ENCODE assay signal across 8 cellular contexts in genomic region chr19:3983542-3983914, GRCh38. TPM values are rescaled to one million over a fixed set of nuclear protein-coding genes. Genes with fewer than 3 reads are reported as not detected.
DNase-seq lines count a peak whose midpoint lies in the region; ATAC-seq and TF ChIP-seq lines count a peak whose summit lies in the region.

No MANE protein-coding gene starts in this region.

- peak overlapping the region; percentile 95; the same call in 1 of the 2 replicates for H3K27ac ChIP-seq in GM23338 (ENCODE audit: low read depth)

- H3F3A ChIP-seq in GM23338 (replicated peaks; ENCODE audit: low read depth) = peaks cover 66% of the 10 kb centered on the region

- peaks cover 37% of the 10 kb centered on the region for H3K4me1 Mint-ChIP-seq in GM23338

- H3K79me2 ChIP-seq in GM23338 (replicated peaks; ENCODE audit: insufficient read depth) = peaks cover 65% of the 10 kb centered on the region

- ATAC-seq in GM23338 (no peak), HG03045 (IDR thresholded peaks at IDR 0.05; ENCODE audit: unreplicated experiment) (no peak), HG02678 (IDR thresholded peaks at IDR 0.05; ENCODE audit: unreplicated experiment) (no peak)

- peak overlapping the region; percentile 98 for H3K4me3 Mint-ChIP-seq in GM23338

- peak overlapping the region; percentile 100 for H3K4me2 ChIP-seq in GM23338

- no peak overlapping the region for H2AFZ ChIP-seq in GM23338

- peaks cover 57% of the 10 kb centered on the region for H3K36me3 ChIP-seq in GM23338 (ENCODE audit: insufficient read depth)

- H3K9me3 Mint-ChIP-seq in GM23338 = peaks cover 15% of the 10 kb centered on the region; the same call in 2 of the 3 replicates

- DNase-seq in GM23338 (ENCODE audit: low spot score) (no peak), foreskin fibroblast (no peak), skeletal muscle cell (ENCODE audit: low read depth) (no peak), cerebellar nuclear complex (lab: John Stamatoyannopoulos, UW) (no peak)
- no peak for DNase-seq in stimulated activated CD8-positive, alpha-beta memory T cell treated with anti-CD3 and anti-CD28 coated beads, Interleukin-4, amount 100 ng/mL, for 48 hours

- no peak for TF ChIP-seq CTCF in GM23338 (conservative IDR thresholded peaks at IDR 0.05; ENCODE audit: low read depth in 2 of 2)
- TF ChIP-seq CTCF in WI38 (IDR thresholded peaks at IDR 0.05; ENCODE audit: low read depth, low read length) = no peak
- no peak for TF ChIP-seq CTCF in foreskin fibroblast (IDR thresholded peaks at IDR 0.05; ENCODE audit: low read depth, low read length)

- peaks cover 67% of the 10 kb centered on the region for H3K36me3 Mint-ChIP-seq in GM23338 (ENCODE audit: low read depth)

- no peaks in the 10 kb centered on the region for H3K9me2 ChIP-seq in GM23338 (ENCODE audit: insufficient read depth)

- H4K20me1 ChIP-seq in GM23338 (replicated peaks; ENCODE audit: insufficient read depth) = peaks cover 61% of the 10 kb centered on the region

- H3K4me1 ChIP-seq in GM23338 (ENCODE audit: insufficient read depth) = peaks cover 20% of the 10 kb centered on the region

- H3K4me3 ChIP-seq in GM23338 = peak overlapping the region; percentile 100
- peak overlapping the region; percentile 100 for H3K4me3 ChIP-seq in WI38 (ENCODE audit: low read depth, low read length)
- peak overlapping the region; percentile 81 to 87 for H3K4me3 ChIP-seq in foreskin fibroblast (ENCODE audit: low read depth in 1 of 2, low read length in 2 of 2)
- peak overlapping the region; percentile 71 for H3K4me3 ChIP-seq in skeletal muscle cell (ENCODE audit: low read depth, low read length)

- H3K27me3 ChIP-seq in GM23338 (ENCODE audit: insufficient read depth) = peaks cover 7% of the 10 kb centered on the region; the same call in 1 of the 2 replicates

- peak overlapping the region; percentile 99 for H3K27ac Mint-ChIP-seq in GM23338

- H3K27me3 Mint-ChIP-seq in GM23338 (ENCODE audit: insufficient read depth, low read depth, poor library complexity) = peaks cover 52% of the 10 kb centered on the region

TF ChIP-seq in GM23338, 12 proteins besides CTCF, POLR2A, EP300 and RAD21:
- TF ChIP-seq ZNF114 (CRISPR knock-in tag; IDR thresholded peaks at IDR 0.05) (no peak), STAT1 (IDR thresholded peaks at IDR 0.05; ENCODE audit: unreplicated experiment) (no peak)

RNA-seq across cellular contexts. Expression of gene EEF2, which starts 1.7 kb away (rescaled TPM):
- total RNA-seq in GM23338 (2014; rRNA removed; shearing (Covaris generic)) = 2,892 and 2,987 TPM in 2 replicates
- polyA plus RNA-seq in GM23338 (2016; fragmentation: Nextera tagmentation; extraction: Ambion mirVana) = 772 and 1,028 TPM in 2 replicates

RNA-seq across cellular contexts. Expression of gene DAPK3, which starts 12.6 kb away (rescaled TPM):
- total RNA-seq in GM23338 (2014; rRNA removed; shearing (Covaris generic)) = 95.6 and 105 TPM in 2 replicates
- polyA plus RNA-seq in GM23338 (2016; fragmentation: Nextera tagmentation; extraction: Ambion mirVana) = 30.7 and 32.1 TPM in 2 replicates

RNA-seq across cellular contexts. Expression of gene PIAS4, which starts 24.0 kb away (rescaled TPM):
- 34.1 and 48.4 TPM in 2 replicates for total RNA-seq in GM23338 (2014; rRNA removed; shearing (Covaris generic))
- polyA plus RNA-seq in GM23338 (2016; fragmentation: Nextera tagmentation; extraction: Ambion mirVana) = 17.0 and 20.0 TPM in 2 replicates

RNA-seq across cellular contexts. Expression of gene NMRK2, which starts 50.7 kb away (rescaled TPM):
- 55.9 and 57.3 TPM in 2 replicates for total RNA-seq in GM23338 (2014; rRNA removed; shearing (Covaris generic))
- 65.3 and 69.3 TPM in 2 replicates for polyA plus RNA-seq in GM23338 (2016; fragmentation: Nextera tagmentation; extraction: Ambion mirVana)
